Comparison of ENCODE assay signal across 1 cellular context in the genomic region with DNA sequence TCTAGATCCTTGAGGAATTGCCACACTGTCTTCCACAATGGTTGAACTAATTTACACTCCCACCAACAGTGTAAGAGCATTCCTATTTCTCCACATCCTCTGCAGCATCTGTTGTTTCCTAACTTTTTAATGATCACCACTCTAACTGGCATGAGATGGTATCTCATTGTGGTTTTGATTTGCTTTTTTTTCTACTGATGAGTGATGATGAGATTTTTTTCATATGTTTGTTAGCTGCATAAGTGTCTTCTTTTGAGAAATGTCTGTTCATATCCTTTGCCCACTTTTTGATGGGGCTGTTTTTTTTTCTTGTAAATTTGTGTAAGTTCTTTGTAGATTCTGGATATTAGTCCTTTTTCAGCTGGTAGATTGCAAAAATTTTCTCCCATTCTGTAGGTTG. TPM values are rescaled to one million over a fixed set of nuclear protein-coding genes. Genes with fewer than 3 reads are reported as not detected.
"Had no signal": no experiment of that assay in that cellular context is flagged by ENCODE, and none has a peak within 500 bp of the region (broad histone marks: within the 10 kb centered on the region; RNA-seq: fewer than 3 reads in every experiment).

No MANE protein-coding gene starts in this region.

RNA-seq across cellular contexts. Expression of a gene that starts 24.7 kb away (rescaled TPM):
- total RNA-seq: natural killer cell treated with Interleukin-12 subunit alpha and Interleukin-12 subunit beta and Interleukin-15 and Interleukin-18, amount 100 ng/mL, for 72 hours had no signal
